14 cellular contexts compared by ENCODE assay signal in the genomic region with DNA sequence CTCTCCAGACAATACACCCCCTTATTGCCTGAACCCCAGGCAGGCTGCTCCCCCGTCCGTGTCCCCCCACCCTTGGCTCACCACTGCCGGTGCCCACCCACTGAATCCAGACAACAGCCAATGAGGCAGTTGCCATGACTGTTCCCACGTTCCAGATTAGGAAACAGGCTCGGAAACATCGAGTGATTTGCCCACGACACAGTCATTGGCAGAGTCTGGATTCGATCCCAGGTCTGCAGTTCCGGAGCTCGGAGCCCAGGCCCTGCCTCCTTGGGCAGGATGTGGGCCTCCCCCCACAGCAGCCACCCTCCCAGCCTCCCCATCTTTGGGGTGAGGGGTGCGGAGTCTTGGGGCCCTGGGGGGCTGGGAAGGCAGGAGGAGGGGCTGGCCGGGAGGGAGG. TPM values are rescaled to one million over a fixed set of nuclear protein-coding genes. Genes with fewer than 3 reads are reported as not detected.
DNase-seq lines count a peak whose midpoint lies in the region; TF ChIP-seq lines count a peak whose summit lies in the region.
"Had no signal": no experiment of that assay in that cellular context is flagged by ENCODE, and none has a peak within 500 bp of the region (broad histone marks: within the 10 kb centered on the region; RNA-seq: fewer than 3 reads in every experiment).

No MANE protein-coding gene starts in this region.

- DNase-seq in amygdala (lab: John Stamatoyannopoulos, UW) (peak in 37 of 56 donors; percentile 21 to 80 (median 61)), fibroblast of mammary gland (ENCODE audit: low read depth) (peak; percentile 35), posterior vena cava (ENCODE audit: low spot score) (peak; percentile 78), CD1c-positive myeloid dendritic cell (ENCODE audit: extremely low spot score) (no peak), DMS 273 treated with DMSO at 0.1 percent for 48 hours (lab: John Stamatoyannopoulos, UW) (no peak), globus pallidus (ENCODE audit: low spot score) (no peak), HK-2 (ENCODE audit: unreplicated experiment) (no peak)
- DNase-seq: BE2C, erythroblast, hippocampal formation, Karpas-422, left cardiac atrium, NCI-H1436 treated with DMSO at 0.1 percent for 48 hours had no signal

- TF ChIP-seq CTCF in fibroblast of mammary gland (conservative IDR thresholded peaks at IDR 0.05; ENCODE audit: control insufficient read depth, insufficient read depth, low read depth, low read length) = no peak

- peaks cover 56% of the 10 kb centered on the region for H3K4me1 ChIP-seq in BLaER1
- H3K4me1 ChIP-seq: BE2C had no signal

- H3K4me3 ChIP-seq in BLaER1 (no peak overlapping the region), fibroblast of mammary gland (ENCODE audit: control insufficient read depth, low read depth, low read length) (no peak overlapping the region)

- no peak overlapping the region for H3K9ac ChIP-seq in BLaER1

- no peaks in the 10 kb centered on the region for H3K36me3 ChIP-seq in BLaER1
- H3K36me3 ChIP-seq: BE2C had no signal

- H3K27ac ChIP-seq in BLaER1 = peak overlapping the region; percentile 47; the same call in 1 of the 2 replicates

- no peaks in the 10 kb centered on the region for H3K27me3 ChIP-seq in BLaER1
- H3K27me3 ChIP-seq: BE2C had no signal

- intact Hi-C loops in posterior vena cava (cut with DNase I) = no loop called here

- no peaks in the 10 kb centered on the region for H4K20me1 ChIP-seq in BLaER1

- peak overlapping the region; percentile 66; the same call in 1 of the 2 replicates for H3K4me2 ChIP-seq in BLaER1

- no peaks in the 10 kb centered on the region for H3K9me3 ChIP-seq in BLaER1
- H3K9me3 ChIP-seq: BE2C had no signal

RNA-seq across cellular contexts. Expression of gene CLSTN1, which starts 20.3 kb away (rescaled TPM):
- total RNA-seq in posterior vena cava = 10 to 100 TPM; 59.8 to 77.9 TPM

Comparison
In these comparisons a context has a peak if more than half of its experiments do, and no peak if none do; other contexts are left out.
1. DNase-seq: peak in amygdala (37 of 56), fibroblast of mammary gland (single experiment) and posterior vena cava (single experiment); none in CD1c-positive myeloid dendritic cell (single experiment), DMS 273 treated with DMSO at 0.1 percent for 48 hours (single experiment), globus pallidus (single experiment) and HK-2 (single experiment).